Comparison of ENCODE assay signal across 20 cellular contexts in genomic region chr2:40814621-40815020, GRCh38.
DNase-seq lines count a peak whose midpoint lies in the region; ATAC-seq and TF ChIP-seq lines count a peak whose summit lies in the region.
"Had no signal": no experiment of that assay in that cellular context is flagged by ENCODE, and none has a peak within 500 bp of the region (broad histone marks: within the 10 kb centered on the region; RNA-seq: fewer than 3 reads in every experiment).

No MANE protein-coding gene starts in this region.

- DNase-seq in Right ventricle myocardium superior (no peak), right atrium auricular region (ENCODE audit: low spot score) (no peak), PC-9 (no peak), myocyte (ENCODE audit: low read depth) (peak; percentile 6), dermis blood vessel endothelial cell (no peak)
- DNase-seq in activated CD4-positive, alpha-beta T cell treated with anti-CD3 and anti-CD28 coated beads, Interleukin-2, amount 10 ng/mL, durations not matched to agents 7 days and 5 days: no peak
- DNase-seq: DND-41, GM23248, H9, KBM-7, MV-4-11, NCI-H1105 treated with DMSO at 0.1 percent for 48 hours, NCI-H2081, NCI-H446 treated with DMSO at 0.1 percent for 48 hours, NCI-H526 treated with DMSO at 0.1 percent for 48 hours had no signal

- POLR2A ChIA-PET in PC-9 (lab: Charles Lee; ENCODE audit: unreplicated experiment): no interaction called here
- POLR2A ChIA-PET in activated CD4-positive, alpha-beta T cell treated with anti-CD3 and anti-CD28 coated beads, Interleukin-2, amount 10 ng/mL, durations not matched to agents 7 days and 5 days (lab: Charles Lee): no interaction called here

- no peaks in the 10 kb centered on the region for H4K20me1 ChIP-seq in PC-9 (ENCODE audit: insufficient read depth)

- H3K27ac Mint-ChIP-seq in activated CD4-positive, alpha-beta T cell treated with anti-CD3 and anti-CD28 coated beads, Interleukin-2, amount 10 ng/mL, durations not matched to agents 7 days and 5 days: no peak overlapping the region
- H3K27ac Mint-ChIP-seq: B cell, CD14-positive monocyte, H9 had no signal

- no peak overlapping the region for H3K4me3 Mint-ChIP-seq in activated CD4-positive, alpha-beta T cell treated with anti-CD3 and anti-CD28 coated beads, Interleukin-2, amount 10 ng/mL, durations not matched to agents 7 days and 5 days
- H3K4me3 Mint-ChIP-seq: B cell, CD14-positive monocyte, H9 had no signal

- no peaks in the 10 kb centered on the region for H3K9me2 ChIP-seq in PC-9 (ENCODE audit: insufficient read depth)

- no peaks in the 10 kb centered on the region for H3F3A ChIP-seq in PC-9 (ENCODE audit: insufficient read depth, low read depth)

- ATAC-seq in Right ventricle myocardium superior (ENCODE audit: poor library complexity) (peak; percentile 39), HG03565 (IDR thresholded peaks at IDR 0.05; ENCODE audit: unreplicated experiment) (no peak)
- ATAC-seq: Panc1, SK-N-SH treated with all-trans-retinoic acid at 6 μM for 48 hours had no signal

- H3K79me2 ChIP-seq in PC-9 (ENCODE audit: low read depth): no peaks in the 10 kb centered on the region

- H3K36me3 ChIP-seq in right atrium auricular region (no peaks in the 10 kb centered on the region), PC-9 (ENCODE audit: low read depth) (no peaks in the 10 kb centered on the region)

- no peaks in the 10 kb centered on the region for H3K9me3 Mint-ChIP-seq in activated CD4-positive, alpha-beta T cell treated with anti-CD3 and anti-CD28 coated beads, Interleukin-2, amount 10 ng/mL, durations not matched to agents 7 days and 5 days
- H3K9me3 Mint-ChIP-seq: H9 had no signal

- H3K4me1 Mint-ChIP-seq in activated CD4-positive, alpha-beta T cell treated with anti-CD3 and anti-CD28 coated beads, Interleukin-2, amount 10 ng/mL, durations not matched to agents 7 days and 5 days: no peaks in the 10 kb centered on the region
- H3K4me1 Mint-ChIP-seq: B cell, CD14-positive monocyte had no signal

- H3K27ac ChIP-seq in right atrium auricular region (no peak overlapping the region), PC-9 (no peak overlapping the region)
- H3K27ac ChIP-seq: GM23248 had no signal

- H3K4me1 ChIP-seq in right atrium auricular region (no peaks in the 10 kb centered on the region), PC-9 (replicated peaks; ENCODE audit: insufficient read depth) (no peaks in the 10 kb centered on the region)

- H3K4me3 ChIP-seq in right atrium auricular region (no peak overlapping the region), PC-9 (no peak overlapping the region)
- H3K4me3 ChIP-seq: GM23248 had no signal

- H3K4me2 ChIP-seq in PC-9: no peak overlapping the region

- 0 out of 2 replicates have a peak overlapping the region, but pooled peaks have one; percentile 18 for H2AFZ ChIP-seq in PC-9
- H2AFZ ChIP-seq: GM23248 had no signal

- no TSS peak for BruUV-seq in PC-9 (replicated peaks; lab: Mats Ljungman, UMichigan)

- intact Hi-C loops in Right ventricle myocardium superior (cut with DNase I) (no loop called here), PC-9 (cut with micrococcal nuclease; ENCODE audit: unreplicated experiment) (no loop called here)

- CTCF ChIA-PET in PC-9 (lab: Charles Lee): no interaction called here
- CTCF ChIA-PET in activated CD4-positive, alpha-beta T cell treated with anti-CD3 and anti-CD28 coated beads, Interleukin-2, amount 10 ng/mL, durations not matched to agents 7 days and 5 days (lab: Charles Lee): interaction anchor here (0.6 kb wide), 1 partner anchor 387 kb away, joined by 3 read pairs; no protein-coding TSS in a partner anchor

- H3K27me3 Mint-ChIP-seq in activated CD4-positive, alpha-beta T cell treated with anti-CD3 and anti-CD28 coated beads, Interleukin-2, amount 10 ng/mL, durations not matched to agents 7 days and 5 days: no peaks in the 10 kb centered on the region
- H3K27me3 Mint-ChIP-seq: B cell had no signal

- H3K36me3 Mint-ChIP-seq in activated CD4-positive, alpha-beta T cell treated with anti-CD3 and anti-CD28 coated beads, Interleukin-2, amount 10 ng/mL, durations not matched to agents 7 days and 5 days (ENCODE audit: low read depth): no peaks in the 10 kb centered on the region
- H3K36me3 Mint-ChIP-seq: CD14-positive monocyte had no signal

- TF ChIP-seq CTCF in right atrium auricular region (IDR thresholded peaks at IDR 0.05): no peak
- no peak for TF ChIP-seq CTCF in PC-9 (conservative IDR thresholded peaks at IDR 0.05)

- no peaks in the 10 kb centered on the region for H3K27me3 ChIP-seq in right atrium auricular region
- no peaks in the 10 kb centered on the region for H3K27me3 ChIP-seq in PC-9 (ENCODE audit: insufficient read depth, low read depth)

- H3K9me3 ChIP-seq in right atrium auricular region: no peaks in the 10 kb centered on the region
- H3K9me3 ChIP-seq in PC-9 (ENCODE audit: insufficient read depth, low read depth): no peaks in the 10 kb centered on the region
